In genomic region chr3:17140670-17141505, GRCh38 we compare ENCODE assay signal across 12 cellular contexts.
DNase-seq lines count a peak whose midpoint lies in the region; ATAC-seq lines count a peak whose summit lies in the region.
"Had no signal": no experiment of that assay in that cellular context is flagged by ENCODE, and none has a peak within 500 bp of the region (broad histone marks: within the 10 kb centered on the region; RNA-seq: fewer than 3 reads in every experiment).

No MANE protein-coding gene starts in this region.

- H3K27ac Mint-ChIP-seq in central memory CD8-positive, alpha-beta T cell (ENCODE audit: low read depth) = peak overlapping the region; percentile 5
- H3K27ac Mint-ChIP-seq in naive thymus-derived CD8-positive, alpha-beta T cell = peak overlapping the region in 4 of 10 donors; percentile 5 to 76 (median 32)
- H3K27ac Mint-ChIP-seq: CD8-positive, alpha-beta T cell had no signal

- ATAC-seq in central memory CD8-positive, alpha-beta T cell (replicated peaks; ENCODE audit: extremely low read depth, poor library complexity, severe bottlenecking) = no peak
- ATAC-seq in naive thymus-derived CD8-positive, alpha-beta T cell = no peak
- ATAC-seq: CD8-positive, alpha-beta T cell had no signal

- H3K4me3 Mint-ChIP-seq in central memory CD8-positive, alpha-beta T cell = no peak overlapping the region
- H3K4me3 Mint-ChIP-seq in naive thymus-derived CD8-positive, alpha-beta T cell = no peak overlapping the region
- H3K4me3 Mint-ChIP-seq: CD8-positive, alpha-beta T cell had no signal

- H3K4me1 Mint-ChIP-seq in central memory CD8-positive, alpha-beta T cell = peaks cover 10% of the 10 kb centered on the region
- H3K4me1 Mint-ChIP-seq in naive thymus-derived CD8-positive, alpha-beta T cell = peaks cover 0 to 5% (median 2%) of the 10 kb centered on the region in 4 donors

- H3K36me3 Mint-ChIP-seq in central memory CD8-positive, alpha-beta T cell (ENCODE audit: insufficient read depth) = peaks cover 2% of the 10 kb centered on the region
- H3K36me3 Mint-ChIP-seq in naive thymus-derived CD8-positive, alpha-beta T cell = peaks cover 0 to 4% (median 0%) of the 10 kb centered on the region in 3 donors
- H3K36me3 Mint-ChIP-seq: CD8-positive, alpha-beta T cell had no signal

- DNase-seq in ELR (ENCODE audit: low read depth) (peak; percentile 4), HT-29 (ENCODE audit: low spot score) (peak; percentile 8), mesenteric fat pad (ENCODE audit: low spot score) (peak; percentile 49), NCI-H187 (lab: John Stamatoyannopoulos, UW) (no peak)
- DNase-seq in central memory CD8-positive, alpha-beta T cell (ENCODE audit: low spot score in 2 of 2) = no peak
- no peak for DNase-seq in naive thymus-derived CD8-positive, alpha-beta T cell
- DNase-seq in effector CD8-positive, alpha-beta T cell (lab: John Stamatoyannopoulos, UW) = no peak
- DNase-seq in stimulated activated CD4-positive, alpha-beta T cell treated with anti-CD3 and anti-CD28 coated beads, Interleukin-4, amount 100 ng/mL, for 4 hours = no peak
- DNase-seq: activated CD8-positive, alpha-beta memory T cell treated with anti-CD3 and anti-CD28 coated beads, Interleukin-2, amount 50 U/mL, for 48 hours; CD8-positive, alpha-beta T cell; mammary epithelial cell; SHP77 treated with DMSO at 0.1 percent for 48 hours had no signal

- POLR2A ChIA-PET in naive thymus-derived CD8-positive, alpha-beta T cell (lab: Charles Lee) = no interaction called here

- no peaks in the 10 kb centered on the region for H3K27me3 Mint-ChIP-seq in central memory CD8-positive, alpha-beta T cell
- no peaks in the 10 kb centered on the region for H3K27me3 Mint-ChIP-seq in naive thymus-derived CD8-positive, alpha-beta T cell

- H3K9me3 Mint-ChIP-seq in central memory CD8-positive, alpha-beta T cell = no peaks in the 10 kb centered on the region
- H3K9me3 Mint-ChIP-seq in naive thymus-derived CD8-positive, alpha-beta T cell = peaks cover 0 to 4% (median 0%) of the 10 kb centered on the region in 9 donors
- H3K9me3 Mint-ChIP-seq: CD8-positive, alpha-beta T cell had no signal

Comparison
In these comparisons a context has a peak if more than half of its experiments do, and no peak if none do; other contexts are left out.
1. DNase-seq: peak in ELR (single experiment), HT-29 (single experiment) and mesenteric fat pad (single experiment); none in central memory CD8-positive, alpha-beta T cell (0 of 2), NCI-H187 (0 of 2), naive thymus-derived CD8-positive, alpha-beta T cell (0 of 10), effector CD8-positive, alpha-beta T cell (single experiment) and stimulated activated CD4-positive, alpha-beta T cell treated with anti-CD3 and anti-CD28 coated beads, Interleukin-4, amount 100 ng/mL, for 4 hours (0 of 2).